17 cellular contexts compared by ENCODE assay signal in genomic region chr10:13795653-13796555, GRCh38.
DNase-seq lines count a peak whose midpoint lies in the region; ATAC-seq, FAIRE-seq and TF ChIP-seq lines count a peak whose summit lies in the region.
"Had no signal": no experiment of that assay in that cellular context is flagged by ENCODE, and none has a peak within 500 bp of the region (broad histone marks: within the 10 kb centered on the region; RNA-seq: fewer than 3 reads in every experiment).

No MANE protein-coding gene starts in this region.

- BruUV-seq in endothelial cell of umbilical vein (replicated peaks; lab: Mats Ljungman, UMichigan): no TSS peak

- no peak overlapping the region for H3K27ac ChIP-seq in CD8-positive, alpha-beta T cell (ENCODE audit: low read depth, low read length)
- no peak overlapping the region for H3K27ac ChIP-seq in endothelial cell of umbilical vein (ENCODE audit: insufficient read depth, low read depth, low read length)
- no peak overlapping the region for H3K27ac ChIP-seq in heart left ventricle
- H3K27ac ChIP-seq: thoracic aorta had no signal

- no peaks in the 10 kb centered on the region for H3K9me2 ChIP-seq in Loucy (replicated peaks; ENCODE audit: low read depth, low read length)

- no peak overlapping the region for H3K4me3 ChIP-seq in CD8-positive, alpha-beta T cell (ENCODE audit: low read depth, low read length)
- H3K4me3 ChIP-seq in Loucy (ENCODE audit: low read length, poor library complexity, severe bottlenecking) (no peak overlapping the region), endothelial cell of umbilical vein (replicated peaks in 1 of 3; ENCODE audit: insufficient read depth in 1 of 3, low read depth in 1 of 3, low read length in 3 of 3) (no peak overlapping the region), heart left ventricle (no peak overlapping the region)
- H3K4me3 ChIP-seq: smooth muscle cell, thoracic aorta had no signal

- no peaks in the 10 kb centered on the region for H3K36me3 Mint-ChIP-seq in CD8-positive, alpha-beta T cell
- H3K36me3 Mint-ChIP-seq: CD14-positive monocyte had no signal

- no peak for DNase-seq in CD8-positive, alpha-beta T cell
- DNase-seq in GM19239 (ENCODE audit: insufficient read length, low spot score) (peak; percentile 28), endothelial cell of umbilical vein (ENCODE audit: low read depth, low spot score) (no peak), heart left ventricle (no peak), hypothalamus (lab: John Stamatoyannopoulos, UW) (no peak), H4 (ENCODE audit: low spot score) (no peak), H54 (ENCODE audit: insufficient read length, low spot score) (no peak)
- DNase-seq: activated T-cell treated with anti-CD3 and anti-CD28 coated beads, Interleukin-2, amount 50 U/mL, for 72 hours; GF-D8; head of caudate nucleus; NCI-H526 had no signal

- H3K79me2 ChIP-seq in Loucy (ENCODE audit: insufficient read depth, low read length) (no peaks in the 10 kb centered on the region), endothelial cell of umbilical vein (ENCODE audit: control insufficient read depth, insufficient read depth, low read length) (peaks cover 70% of the 10 kb centered on the region)

- no peak for TF ChIP-seq CTCF in CD8-positive, alpha-beta T cell (IDR thresholded peaks at IDR 0.05)
- TF ChIP-seq CTCF in Loucy (conservative IDR thresholded peaks at IDR 0.05; ENCODE audit: low read length) (no peak), endothelial cell of umbilical vein (IDR thresholded peaks at IDR 0.05; ENCODE audit: extremely low read depth in 1 of 2, insufficient read depth in 1 of 2, low read depth in 1 of 2, low read length in 2 of 2) (no peak), heart left ventricle (IDR thresholded peaks at IDR 0.05) (no peak)

- H3K9me3 ChIP-seq in CD8-positive, alpha-beta T cell (ENCODE audit: low read length): no peaks in the 10 kb centered on the region
- H3K9me3 ChIP-seq in Loucy (ENCODE audit: insufficient read depth, low read depth, low read length): no peaks in the 10 kb centered on the region
- H3K9me3 ChIP-seq in endothelial cell of umbilical vein (replicated peaks; ENCODE audit: control insufficient read depth, insufficient read depth, low read length): no peaks in the 10 kb centered on the region
- H3K9me3 ChIP-seq in heart left ventricle: no peaks in the 10 kb centered on the region
- H3K9me3 ChIP-seq: thoracic aorta had no signal

- H3K9ac ChIP-seq in Loucy (ENCODE audit: low read depth, low read length, poor library complexity, severe bottlenecking) (no peak overlapping the region), endothelial cell of umbilical vein (replicated peaks; ENCODE audit: extremely low read depth, insufficient read depth, low read length) (no peak overlapping the region)

- peaks cover 52% of the 10 kb centered on the region for H3K4me1 Mint-ChIP-seq in CD8-positive, alpha-beta T cell (ENCODE audit: low read depth)

- H3K4me2 ChIP-seq in Loucy (ENCODE audit: low read depth, low read length, poor library complexity, severe bottlenecking): peak overlapping the region; percentile 47
- H3K4me2 ChIP-seq in endothelial cell of umbilical vein (ENCODE audit: insufficient read depth, low read length): no peak overlapping the region
- H3K4me2 ChIP-seq: smooth muscle cell had no signal

- H3K27me3 Mint-ChIP-seq in CD8-positive, alpha-beta T cell (ENCODE audit: low read depth): no peaks in the 10 kb centered on the region

- CTCF ChIA-PET in CD8-positive, alpha-beta T cell (lab: Charles Lee): no interaction called here
- CTCF ChIA-PET in endothelial cell of umbilical vein (lab: Charles Lee): interaction anchor here (1.2 kb wide), 1 partner anchor 298 kb away, joined by 3 read pairs; no protein-coding TSS in a partner anchor

- FAIRE-seq in GM19239 (lab: Jason Lieb, UNC) (peak; percentile 76), endothelial cell of umbilical vein (lab: Jason Lieb, UNC) (peak; percentile 49), H54 (lab: Jason Lieb, UNC) (no peak)
- FAIRE-seq: bronchial epithelial cell had no signal

- TF ChIP-seq POLR2A in endothelial cell of umbilical vein (IDR thresholded peaks at IDR 0.05; ENCODE audit: low read depth, low read length) (no peak), heart left ventricle (IDR thresholded peaks at IDR 0.05) (no peak), H54 (IDR thresholded peaks at IDR 0.05; ENCODE audit: low read depth, low read length) (no peak)

- peak overlapping the region; percentile 55 for H3K4me3 Mint-ChIP-seq in CD8-positive, alpha-beta T cell
- H3K4me3 Mint-ChIP-seq: activated T-cell treated with anti-CD3 and anti-CD28 coated beads, Interleukin-2, amount 50 U/mL, for 72 hours; CD14-positive monocyte had no signal

- intact Hi-C loops in CD8-positive, alpha-beta T cell (cut with DNase I, micrococcal nuclease): no loop called here
- intact Hi-C loops in endothelial cell of umbilical vein (cut with micrococcal nuclease): no loop called here
- intact Hi-C loops in heart left ventricle (cut with DNase I): loop anchor here in 3 of 10 donors (10.0 kb wide), 3 partner anchors 99 to 179 kb away; no protein-coding TSS in a partner anchor

- ATAC-seq in CD8-positive, alpha-beta T cell: peak; percentile 30
- ATAC-seq in heart left ventricle: no peak
- ATAC-seq: activated T-cell treated with anti-CD3 and anti-CD28 coated beads, Interleukin-2, amount 50 U/mL, for 72 hours; Right ventricle myocardium inferior had no signal

- dilution Hi-C loops in endothelial cell of umbilical vein (cut with MboI; ENCODE audit: extremely low pct_ligation_motif_present, low sequenced_read_pairs): no loop called here

- H3K9me3 Mint-ChIP-seq in CD8-positive, alpha-beta T cell: no peaks in the 10 kb centered on the region
- H3K9me3 Mint-ChIP-seq: activated T-cell treated with anti-CD3 and anti-CD28 coated beads, Interleukin-2, amount 50 U/mL, for 72 hours had no signal

- POLR2A ChIA-PET in CD8-positive, alpha-beta T cell (lab: Charles Lee): interaction anchor here (0.7 to 2.0 kb wide), 3 partner anchors 9 to 366 kb away, joined by 3 to 9 read pairs (median 6); no protein-coding TSS in a partner anchor
- POLR2A ChIA-PET in endothelial cell of umbilical vein (lab: Charles Lee): no interaction called here

- peak overlapping the region; percentile 68 for H3K27ac Mint-ChIP-seq in CD8-positive, alpha-beta T cell
- H3K27ac Mint-ChIP-seq: activated T-cell treated with anti-CD3 and anti-CD28 coated beads, Interleukin-2, amount 50 U/mL, for 72 hours; CD14-positive monocyte had no signal

- H2AFZ ChIP-seq in Loucy (ENCODE audit: low read length) (no peak overlapping the region), endothelial cell of umbilical vein (ENCODE audit: low read depth, low read length) (no peak overlapping the region)

- 64 to 66% (median 66%) methylated on average over 9 of the region's 9 CpGs for WGBS in heart left ventricle, 4 donors

- H4K20me1 ChIP-seq in Loucy (ENCODE audit: insufficient read depth, low read length, poor library complexity, severe bottlenecking) (no peaks in the 10 kb centered on the region), endothelial cell of umbilical vein (replicated peaks; ENCODE audit: control insufficient read depth, extremely low read depth, insufficient read depth, low read length) (no peaks in the 10 kb centered on the region)

- no peaks in the 10 kb centered on the region for H3K27me3 ChIP-seq in CD8-positive, alpha-beta T cell (ENCODE audit: insufficient read depth, low read length)
- H3K27me3 ChIP-seq in Loucy (ENCODE audit: insufficient read depth, low read length, poor library complexity, severe bottlenecking): no peaks in the 10 kb centered on the region
- H3K27me3 ChIP-seq in endothelial cell of umbilical vein (ENCODE audit: control insufficient read depth in 2 of 2, insufficient read depth in 2 of 2, low read length in 2 of 2): no peaks in the 10 kb centered on the region
- no peaks in the 10 kb centered on the region for H3K27me3 ChIP-seq in heart left ventricle

- H3F3A ChIP-seq in Loucy (ENCODE audit: low read depth): no peaks in the 10 kb centered on the region

- no peaks in the 10 kb centered on the region for H3K9me1 ChIP-seq in endothelial cell of umbilical vein (replicated peaks; ENCODE audit: control insufficient read depth, extremely low read depth, insufficient read depth, low read length)

- H3K4me1 ChIP-seq in CD8-positive, alpha-beta T cell (ENCODE audit: insufficient read depth, low read length): peaks cover 26% of the 10 kb centered on the region
- H3K4me1 ChIP-seq in Loucy (ENCODE audit: insufficient read depth, low read length, poor library complexity, severe bottlenecking) (peaks cover 27% of the 10 kb centered on the region), endothelial cell of umbilical vein (ENCODE audit: control insufficient read depth, extremely low read depth, insufficient read depth, low read length) (peaks cover 21% of the 10 kb centered on the region), heart left ventricle (peaks cover 0 to 24% (median 7%) of the 10 kb centered on the region in 12 donors)

- H3K36me3 ChIP-seq in CD8-positive, alpha-beta T cell (ENCODE audit: insufficient read depth, low read length): no peaks in the 10 kb centered on the region
- H3K36me3 ChIP-seq in Loucy (ENCODE audit: insufficient read depth, low read length) (no peaks in the 10 kb centered on the region), endothelial cell of umbilical vein (ENCODE audit: control insufficient read depth in 2 of 2, extremely low read depth in 1 of 2, insufficient read depth in 2 of 2, low read length in 2 of 2) (peaks cover 18 to 35% of the 10 kb centered on the region in 2 experiments), heart left ventricle (peaks cover 0 to 52% (median 7%) of the 10 kb centered on the region in 9 donors)

TF ChIP-seq in endothelial cell of umbilical vein, 7 proteins besides CTCF, POLR2A, EP300 and RAD21:
- peak; percentile 16 for TF ChIP-seq POLR2AphosphoS5 (IDR thresholded peaks at IDR 0.05; ENCODE audit: insufficient read depth, low read depth, low read length)
- TF ChIP-seq MYC (IDR thresholded peaks at IDR 0.05; ENCODE audit: low read depth, low read length): no peak
